ENCODE assay signal across 1 cellular context in genomic region chr16:46975165-46975564, GRCh38.
A peak's percentile ranks its signal among the peaks of the same experiment; 100 is the strongest.
TF ChIP-seq lines count a peak whose summit lies in the region.

No MANE protein-coding gene starts in this region.

TF ChIP-seq in HEK293, 187 proteins besides CTCF, POLR2A, EP300 and RAD21:
- TF ChIP-seq ZNF324 (tag by site-specific recombination; IDR thresholded peaks at IDR 0.05) = no peak
- no peak for TF ChIP-seq ZNF18 (tag by site-specific recombination; IDR thresholded peaks at IDR 0.05)
- TF ChIP-seq ATF2 (tag by site-specific recombination; IDR thresholded peaks at IDR 0.05; ENCODE audit: low read depth) = 0 out of 2 replicates have a peak, but pooled peaks have one; percentile 49
- TF ChIP-seq EGR2 (tag by site-specific recombination; IDR thresholded peaks at IDR 0.05; ENCODE audit: low read depth) = 0 out of 2 replicates have a peak, but pooled peaks have one; percentile 5
- TF ChIP-seq ZNF398 (tag by site-specific recombination; IDR thresholded peaks at IDR 0.05) = no peak
- TF ChIP-seq KLF8 (tag by site-specific recombination; IDR thresholded peaks at IDR 0.05) = no peak
